In genomic region chr6:112701201-112701600, GRCh38 we compare ENCODE assay signal across 13 cellular contexts.
DNase-seq lines count a peak whose midpoint lies in the region; ATAC-seq and TF ChIP-seq lines count a peak whose summit lies in the region.
"Had no signal": no experiment of that assay in that cellular context is flagged by ENCODE, and none has a peak within 500 bp of the region (broad histone marks: within the 10 kb centered on the region; RNA-seq: fewer than 3 reads in every experiment).

No MANE protein-coding gene starts in this region.

- H3K4me1 ChIP-seq in heart right ventricle = no peaks in the 10 kb centered on the region
- H3K4me1 ChIP-seq in lower lobe of right lung = no peaks in the 10 kb centered on the region
- H3K4me1 ChIP-seq: vagina had no signal

- no peak overlapping the region for H3K27ac ChIP-seq in heart right ventricle
- no peak overlapping the region for H3K27ac ChIP-seq in lower lobe of right lung
- H3K27ac ChIP-seq: vagina had no signal

- H3K27me3 ChIP-seq in heart right ventricle (no peaks in the 10 kb centered on the region), lower lobe of right lung (ENCODE audit: low read depth) (no peaks in the 10 kb centered on the region)
- H3K27me3 ChIP-seq: vagina had no signal

- peak in 1 of 2 donors; percentile 30 for ATAC-seq in left cardiac atrium
- ATAC-seq in heart right ventricle = no peak
- no peak for ATAC-seq in left ventricle myocardium superior
- ATAC-seq in lower lobe of right lung = no peak
- ATAC-seq: HCT116, left colon had no signal

- H3K36me3 ChIP-seq in heart right ventricle (no peaks in the 10 kb centered on the region), lower lobe of right lung (no peaks in the 10 kb centered on the region)
- H3K36me3 ChIP-seq: vagina had no signal

- H3K4me3 ChIP-seq in heart right ventricle = no peak overlapping the region
- no peak overlapping the region for H3K4me3 ChIP-seq in lower lobe of right lung
- H3K4me3 ChIP-seq: vagina had no signal

- WGBS in heart right ventricle, 2 donors = 40 to 46% methylated on average over 5 of the region's 5 CpGs

- DNase-seq in left cardiac atrium (peak; percentile 32), heart right ventricle (no peak), RPMI7951 (ENCODE audit: low read depth) (peak; percentile 58), left ventricle myocardium superior (peak; percentile 28), UCSD-AML1 (lab: John Stamatoyannopoulos, UW; ENCODE audit: unreplicated experiment) (no peak), lower lobe of right lung (no peak), epidermal melanocyte (ENCODE audit: insufficient read length, low spot score) (no peak)
- no peak for DNase-seq in activated CD8-positive, alpha-beta memory T cell treated with anti-CD3 and anti-CD28 coated beads for 24 hours
- DNase-seq: activated naive CD4-positive, alpha-beta T cell treated with anti-CD3 and anti-CD28 coated beads, Interleukin-2, amount 50 U/mL, for 16 hours; left colon; NCI-H187 treated with DMSO at 0.1 percent for 48 hours had no signal

- TF ChIP-seq CTCF in heart right ventricle (IDR thresholded peaks at IDR 0.05) (no peak), lower lobe of right lung (IDR thresholded peaks at IDR 0.05) (no peak)

- intact Hi-C loops in left cardiac atrium (cut with DNase I) (no loop called here), heart right ventricle (cut with DNase I) (no loop called here), left ventricle myocardium superior (cut with micrococcal nuclease) (no loop called here), lower lobe of right lung (cut with DNase I) (no loop called here)

- H3K9me3 ChIP-seq in heart right ventricle = no peaks in the 10 kb centered on the region
- H3K9me3 ChIP-seq in lower lobe of right lung = no peaks in the 10 kb centered on the region
- H3K9me3 ChIP-seq: vagina had no signal

Comparison
In these comparisons a context has a peak if more than half of its experiments do, and no peak if none do; other contexts are left out.
1. DNase-seq: peak in left cardiac atrium (single experiment), RPMI7951 (single experiment) and left ventricle myocardium superior (single experiment); none in heart right ventricle (0 of 2), activated CD8-positive, alpha-beta memory T cell treated with anti-CD3 and anti-CD28 coated beads for 24 hours (single experiment), UCSD-AML1 (single experiment), lower lobe of right lung (single experiment) and epidermal melanocyte (single experiment).